Comparison of ENCODE assay signal across 24 cellular contexts in the genomic region with DNA sequence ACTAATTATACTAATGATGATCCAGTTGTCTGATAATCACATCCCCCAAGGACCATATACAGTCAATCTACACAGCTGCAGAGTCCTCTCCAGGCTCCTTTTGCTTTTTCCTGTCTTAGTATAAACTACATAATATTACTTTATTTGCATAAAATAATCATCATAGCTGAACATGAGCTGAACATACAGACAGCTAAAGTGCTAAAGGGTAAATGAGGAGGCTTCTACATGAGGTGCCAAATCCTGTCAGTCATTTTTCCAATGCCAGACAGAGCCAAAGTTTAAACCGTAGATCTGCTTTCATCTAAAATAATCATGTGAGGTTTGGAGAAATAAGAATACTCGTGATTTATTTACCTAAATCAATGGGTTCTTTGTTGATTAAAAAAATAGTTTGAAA.
"Had no signal": no experiment of that assay in that cellular context is flagged by ENCODE, and none has a peak within 500 bp of the region (broad histone marks: within the 10 kb centered on the region; RNA-seq: fewer than 3 reads in every experiment).

No MANE protein-coding gene starts in this region.

- H3K27ac ChIP-seq: stomach, suprapubic skin, testis, thoracic aorta, thyroid gland, tibial artery, tibial nerve, transverse colon, upper lobe of left lung, upper lobe of right lung, uterus, vagina had no signal

- H3K4me3 ChIP-seq: stomach, suprapubic skin, thoracic aorta, thyroid gland, tibial artery, tibial nerve, transverse colon, upper lobe of left lung, upper lobe of right lung, uterus, vagina had no signal

- H3K36me3 ChIP-seq: stomach, suprapubic skin, thoracic aorta, thyroid gland, tibial artery, tibial nerve, transverse colon, upper lobe of left lung, upper lobe of right lung, uterus, vagina had no signal

- H3K9me3 ChIP-seq: stomach, suprapubic skin, testis, thoracic aorta, thyroid gland, tibial artery, tibial nerve, transverse colon, upper lobe of left lung, upper lobe of right lung, uterus, vagina had no signal

- H3K27me3 ChIP-seq: stomach, suprapubic skin, testis, thyroid gland, tibial artery, tibial nerve, transverse colon, upper lobe of left lung, upper lobe of right lung, uterus, vagina had no signal

- DNase-seq: stimulated activated CD4-positive, alpha-beta T cell treated with anti-CD3 and anti-CD28 coated beads, Interleukin-2, amount 100 ng/mL, for 48 hours; stimulated activated CD4-positive, alpha-beta T cell treated with anti-CD3 and anti-CD28 coated beads, Interleukin-4, amount 100 ng/mL, for 1 hour; stimulated activated CD4-positive, alpha-beta T cell treated with anti-CD3 and anti-CD28 coated beads, Interleukin-4, amount 100 ng/mL, for 24 hours; stimulated activated CD4-positive, alpha-beta T cell treated with anti-CD3 and anti-CD28 coated beads, Interleukin-4, amount 100 ng/mL, for 4 hours; stimulated activated CD8-positive, alpha-beta memory T cell treated with anti-CD3 and anti-CD28 coated beads, Interleukin-4, amount 100 ng/mL, for 48 hours; stimulated activated naive B cell treated with anti-CD40 and anti-IgM and Interleukin-4, amounts not matched to agents 10 μg/mL and 1 μg/mL and 100 μg/mL, for 72 hours; stimulated activated naive CD4-positive, alpha-beta T cell; stimulated activated naive CD4-positive, alpha-beta T cell treated with Interleukin-2 at 50 U/mL for 16 hours; stimulated activated naive CD8-positive, alpha-beta T cell treated with anti-CD3 and anti-CD28 coated beads, Interleukin-15, amount 100 ng/mL, for 72 hours; stimulated activated naive CD8-positive, alpha-beta T cell treated with anti-CD3 and anti-CD28 coated beads, Interleukin-15, Interleukin-2, amounts not matched to agents 100 U/mL and 50 U/mL, for 24 hours; stomach; substantia nigra; testis; thyroid gland; tibial artery; transverse colon; trophoblast cell; upper lobe of left lung; upper lobe of right lung; uterus had no signal
